ENCODE assay signal across 8 cellular contexts in genomic region chr6:167706313-167707109, GRCh38.
DNase-seq lines count a peak whose midpoint lies in the region; ATAC-seq and TF ChIP-seq lines count a peak whose summit lies in the region.
"Had no signal": no experiment of that assay in that cellular context is flagged by ENCODE, and none has a peak within 500 bp of the region (broad histone marks: within the 10 kb centered on the region; RNA-seq: fewer than 3 reads in every experiment).

No MANE protein-coding gene starts in this region.

- no peak overlapping the region for H3K4me3 Mint-ChIP-seq in activated CD4-positive, alpha-beta memory T cell treated with anti-CD3 and anti-CD28 coated beads for 36 hours
- H3K4me3 Mint-ChIP-seq in naive thymus-derived CD8-positive, alpha-beta T cell = peak overlapping the region in 9 of 10 donors; percentile 16 to 81 (median 57)

- intact Hi-C loops in activated CD4-positive, alpha-beta memory T cell treated with anti-CD3 and anti-CD28 coated beads for 36 hours (cut with micrococcal nuclease) = no loop called here

- CTCF ChIA-PET in activated CD4-positive, alpha-beta memory T cell treated with anti-CD3 and anti-CD28 coated beads for 36 hours (lab: Charles Lee) = interaction anchor here (0.8 kb wide), 1 partner anchor 355 kb away, joined by 3 read pairs; no protein-coding TSS in a partner anchor

- H3K9me3 ChIP-seq in BE2C = no peaks in the 10 kb centered on the region

- no peaks in the 10 kb centered on the region for H3K36me3 ChIP-seq in BE2C

- H3K27me3 ChIP-seq in BE2C = no peaks in the 10 kb centered on the region

- peak; percentile 96 for ATAC-seq in GM21381 (IDR thresholded peaks at IDR 0.05; ENCODE audit: unreplicated experiment)
- peak; percentile 90 for ATAC-seq in HG03520 (IDR thresholded peaks at IDR 0.05; ENCODE audit: unreplicated experiment)
- peak; percentile 96 to 98 for ATAC-seq in naive thymus-derived CD8-positive, alpha-beta T cell

- no peaks in the 10 kb centered on the region for H3K4me1 ChIP-seq in BE2C

- H3K9me3 Mint-ChIP-seq in activated CD4-positive, alpha-beta memory T cell treated with anti-CD3 and anti-CD28 coated beads for 36 hours = no peaks in the 10 kb centered on the region
- H3K9me3 Mint-ChIP-seq in naive thymus-derived CD8-positive, alpha-beta T cell = peaks cover 0 to 2% (median 0%) of the 10 kb centered on the region in 9 donors

- peaks cover 54% of the 10 kb centered on the region for H3K27me3 Mint-ChIP-seq in activated CD4-positive, alpha-beta memory T cell treated with anti-CD3 and anti-CD28 coated beads for 36 hours
- peaks cover 29 to 63% (median 42%) of the 10 kb centered on the region in 5 donors for H3K27me3 Mint-ChIP-seq in naive thymus-derived CD8-positive, alpha-beta T cell

- no peak overlapping the region for H3K4me3 ChIP-seq in BE2C (ENCODE audit: low read depth, low read length)
- H3K4me3 ChIP-seq: PC-9 had no signal

- no peak overlapping the region for H3K27ac Mint-ChIP-seq in activated CD4-positive, alpha-beta memory T cell treated with anti-CD3 and anti-CD28 coated beads for 36 hours
- peak overlapping the region in 6 of 10 donors; percentile 3 to 91 (median 66) for H3K27ac Mint-ChIP-seq in naive thymus-derived CD8-positive, alpha-beta T cell

- H3K4me1 Mint-ChIP-seq in activated CD4-positive, alpha-beta memory T cell treated with anti-CD3 and anti-CD28 coated beads for 36 hours (ENCODE audit: low read depth) = peaks cover 22% of the 10 kb centered on the region
- peaks cover 28 to 50% (median 36%) of the 10 kb centered on the region in 4 donors for H3K4me1 Mint-ChIP-seq in naive thymus-derived CD8-positive, alpha-beta T cell

- peaks cover 2% of the 10 kb centered on the region for H3K36me3 Mint-ChIP-seq in activated CD4-positive, alpha-beta memory T cell treated with anti-CD3 and anti-CD28 coated beads for 36 hours
- no peaks in the 10 kb centered on the region for H3K36me3 Mint-ChIP-seq in naive thymus-derived CD8-positive, alpha-beta T cell

- POLR2A ChIA-PET in activated CD4-positive, alpha-beta memory T cell treated with anti-CD3 and anti-CD28 coated beads for 36 hours (lab: Charles Lee) = no interaction called here
- POLR2A ChIA-PET in naive thymus-derived CD8-positive, alpha-beta T cell (lab: Charles Lee) = interaction anchor here (0.5 kb wide), 1 partner anchor 764 kb away, joined by 5 read pairs; no protein-coding TSS in a partner anchor

- TF ChIP-seq CTCF in BE2C (IDR thresholded peaks at IDR 0.05; ENCODE audit: low read depth, low read length) = no peak

- DNase-seq in activated CD4-positive, alpha-beta memory T cell treated with anti-CD3 and anti-CD28 coated beads for 36 hours = peak; percentile 75
- DNase-seq in naive thymus-derived CD8-positive, alpha-beta T cell = peak; percentile 13 to 72 (median 58)
- DNase-seq in BE2C = no peak
- no peak for DNase-seq in glomerular visceral epithelial cell (ENCODE audit: extremely low spot score)
- DNase-seq in 8988T = no peak

Comparison
In these comparisons a context has a peak if more than half of its experiments do, and no peak if none do; other contexts are left out.
1. DNase-seq: peak in activated CD4-positive, alpha-beta memory T cell treated with anti-CD3 and anti-CD28 coated beads for 36 hours (single experiment) and naive thymus-derived CD8-positive, alpha-beta T cell (10 of 10); none in BE2C (single experiment), glomerular visceral epithelial cell (single experiment) and 8988T (single experiment).
2. Peak in every context shown above with its lines, with median percentiles within 50 percentile points of each other: ATAC-seq.